Comparison of ENCODE assay signal across 8 cellular contexts in the genomic region with DNA sequence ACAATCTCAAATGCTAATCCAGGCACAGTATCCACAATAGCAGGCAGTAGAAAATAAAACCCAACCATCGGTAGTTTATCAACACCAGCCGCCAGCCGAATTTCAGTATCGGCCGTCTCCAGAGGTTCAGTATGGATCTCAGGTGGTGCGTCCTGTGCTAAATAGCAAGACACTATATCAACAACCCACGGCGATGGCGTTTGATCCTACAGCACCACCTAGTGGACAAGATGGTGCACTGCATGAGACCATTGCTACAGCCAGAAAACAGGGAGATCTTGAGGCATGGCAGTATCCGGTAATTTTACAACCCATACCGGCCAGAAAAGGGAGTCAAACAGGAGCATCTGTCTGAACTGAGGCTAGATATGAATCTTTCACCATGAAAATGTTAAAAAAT.
DNase-seq lines count a peak whose midpoint lies in the region; TF ChIP-seq lines count a peak whose summit lies in the region.
"Not testable (repeated sequence)": the region's sequence is repeated elsewhere in the genome, so short reads cannot be mapped to it uniquely, and the experiment has no call there.

No MANE protein-coding gene starts in this region.

- H3K4me3 Mint-ChIP-seq in progenitor cell of endocrine pancreas (ENCODE audit: low read depth), result not testable (repeated sequence)

- not testable (repeated sequence) for H3K4me2 ChIP-seq in Loucy (ENCODE audit: low read depth, low read length, poor library complexity, severe bottlenecking); OCI-LY1 (ENCODE audit: low read length)

- H3K9me3 ChIP-seq in Loucy (ENCODE audit: insufficient read depth, low read depth, low read length); OCI-LY1 (ENCODE audit: low read length): not testable (repeated sequence)

- not testable (repeated sequence) for H3K36me3 ChIP-seq in Loucy (ENCODE audit: insufficient read depth, low read length); OCI-LY1 (ENCODE audit: insufficient read depth, low read length)

- H3K27me3 Mint-ChIP-seq in progenitor cell of endocrine pancreas, result not testable (repeated sequence)

- H4K20me1 ChIP-seq in Loucy (ENCODE audit: insufficient read depth, low read length, poor library complexity, severe bottlenecking); OCI-LY1 (ENCODE audit: insufficient read depth, low read length): not testable (repeated sequence)

- H3K9me2 ChIP-seq in Loucy (replicated peaks; ENCODE audit: low read depth, low read length); OCI-LY1 (ENCODE audit: low read depth, low read length): not testable (repeated sequence)

- H3K4me1 Mint-ChIP-seq in progenitor cell of endocrine pancreas (ENCODE audit: low read depth), result not testable (repeated sequence)

- H3K36me3 Mint-ChIP-seq in progenitor cell of endocrine pancreas (ENCODE audit: insufficient read depth), result not testable (repeated sequence)

- not testable (repeated sequence) for H3K27me3 ChIP-seq in Loucy (ENCODE audit: insufficient read depth, low read length, poor library complexity, severe bottlenecking); OCI-LY1 (ENCODE audit: insufficient read depth, low read length)

- not testable (repeated sequence) for H3K4me1 ChIP-seq in Loucy (ENCODE audit: insufficient read depth, low read length, poor library complexity, severe bottlenecking); OCI-LY1 (ENCODE audit: insufficient read depth, low read length, severe bottlenecking)

- H3K4me3 ChIP-seq in Loucy (ENCODE audit: low read length, poor library complexity, severe bottlenecking); OCI-LY1 (ENCODE audit: low read depth, low read length, poor library complexity, severe bottlenecking); choroid plexus epithelial cell (ENCODE audit: low read depth, low read length): not testable (repeated sequence)

- not testable (repeated sequence) for H3K79me2 ChIP-seq in Loucy (ENCODE audit: insufficient read depth, low read length); OCI-LY1 (ENCODE audit: insufficient read depth, low read length)

- H3K27ac Mint-ChIP-seq in progenitor cell of endocrine pancreas, result not testable (repeated sequence)

- TF ChIP-seq CTCF in GM12874 (IDR thresholded peaks at IDR 0.05; ENCODE audit: insufficient read depth, low read depth, low read length), result peak; percentile 51; the same call in 1 of the 2 replicates
- TF ChIP-seq CTCF in Loucy (conservative IDR thresholded peaks at IDR 0.05; ENCODE audit: low read length), result peak; percentile 59
- TF ChIP-seq CTCF in OCI-LY1 (IDR thresholded peaks at IDR 0.05; ENCODE audit: low read length), result peak; percentile 57
- peak; percentile 59 for TF ChIP-seq CTCF in choroid plexus epithelial cell (conservative IDR thresholded peaks at IDR 0.05; ENCODE audit: low read depth, low read length)
- peak; percentile 53 for TF ChIP-seq CTCF in progenitor cell of endocrine pancreas (IDR thresholded peaks at IDR 0.05; ENCODE audit: unreplicated experiment)

- H3F3A ChIP-seq in Loucy (ENCODE audit: low read depth); OCI-LY1 (ENCODE audit: insufficient read depth, low read length): not testable (repeated sequence)

- not testable (repeated sequence) for H3K9ac ChIP-seq in Loucy (ENCODE audit: low read depth, low read length, poor library complexity, severe bottlenecking); OCI-LY1 (ENCODE audit: low read length)

- peak; percentile 35 to 39 for DNase-seq in AML-193 (lab: John Stamatoyannopoulos, UW)
- peak; percentile 39 for DNase-seq in activated CD4-positive, alpha-beta T cell treated with anti-CD3 and anti-CD28 coated beads for 48 hours
- peak; percentile 38 for DNase-seq in choroid plexus epithelial cell (ENCODE audit: low read depth)
- DNase-seq in iris pigment epithelial cell (ENCODE audit: low read depth), result peak; percentile 3
- not testable (repeated sequence) for DNase-seq in progenitor cell of endocrine pancreas (ENCODE audit: low spot score, unreplicated experiment)

- not testable (repeated sequence) for H3K27ac ChIP-seq in OCI-LY1 (ENCODE audit: low read depth, low read length, poor library complexity, severe bottlenecking)

- not testable (repeated sequence) for H2AFZ ChIP-seq in Loucy (ENCODE audit: low read length); OCI-LY1 (ENCODE audit: low read length)

- peaks cover 32% of the 10 kb centered on the region for H3K9me3 Mint-ChIP-seq in progenitor cell of endocrine pancreas (ENCODE audit: low read depth)
